ENCODE assay signal across 12 cellular contexts in the genomic region with DNA sequence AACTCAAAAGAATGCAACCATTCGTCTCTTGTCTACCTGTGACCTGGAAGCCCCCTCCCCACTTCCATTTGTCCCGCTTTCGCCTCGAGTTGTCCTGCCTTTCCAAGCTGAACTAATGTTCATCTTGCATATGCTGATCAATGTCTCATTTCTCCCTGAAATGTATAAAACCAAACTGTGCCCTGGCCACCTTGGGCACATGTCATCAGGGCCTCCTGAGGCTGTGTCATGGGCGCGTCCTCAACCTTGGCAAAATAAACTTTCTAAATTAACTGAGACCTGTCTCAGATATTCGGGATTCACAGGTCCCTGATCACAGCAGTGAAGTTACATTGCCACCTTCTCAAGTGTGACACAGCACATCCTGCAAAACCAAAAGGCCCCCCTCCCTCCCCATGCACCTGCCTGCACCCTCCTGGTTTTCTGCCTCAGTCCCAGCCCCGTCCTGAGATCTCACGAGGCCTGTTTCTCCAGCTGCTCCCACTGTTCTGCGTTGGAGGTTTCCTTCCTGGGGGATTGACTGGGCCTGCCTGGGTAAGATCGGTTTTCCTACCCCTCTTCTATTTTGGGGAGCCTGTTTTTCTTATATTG.
"Had no signal": no experiment of that assay in that cellular context is flagged by ENCODE, and none has a peak within 500 bp of the region (broad histone marks: within the 10 kb centered on the region; RNA-seq: fewer than 3 reads in every experiment).

No MANE protein-coding gene starts in this region.

- H3K4me3 Mint-ChIP-seq: activated CD4-positive, alpha-beta T cell treated with anti-CD3 and anti-CD28 coated beads, Interleukin-2, amount 10 ng/mL, durations not matched to agents 24 days and 14 days; activated naive CD4-positive, alpha-beta T cell treated with anti-CD3 and anti-CD28 coated beads for 36 hours; activated T-helper 1 cell treated with anti-CD3 and anti-CD28 coated beads, Interleukin-12 subunit alpha, Interleukin-12 subunit beta, Interleukin-2, Interleukin-4 antibody, amounts not matched to agents 30 ng/mL and 10 ng/mL and 1 ng/mL, durations not matched to agents 14 hours and 24 hours and 36 hours; stimulated activated naive CD8-positive, alpha-beta T cell treated with anti-CD3 and anti-CD28 coated beads, Interleukin-15, Interleukin-2, amounts not matched to agents 100 ng/mL and 50 ng/mL, for 24 hours; T-helper 2 cell treated with Interferon-gamma antibody and Interleukin-4, amounts not matched to agents 5 μg/mL and 100 μg/mL, for 36 hours; type B pancreatic cell had no signal

- H3K36me3 ChIP-seq: ascending aorta, lower lobe of right lung had no signal

- H3K27ac Mint-ChIP-seq: activated CD4-positive, alpha-beta T cell treated with anti-CD3 and anti-CD28 coated beads, Interleukin-2, amount 10 ng/mL, durations not matched to agents 24 days and 14 days; activated naive CD4-positive, alpha-beta T cell treated with anti-CD3 and anti-CD28 coated beads for 36 hours; activated T-helper 1 cell treated with anti-CD3 and anti-CD28 coated beads, Interleukin-12 subunit alpha, Interleukin-12 subunit beta, Interleukin-2, Interleukin-4 antibody, amounts not matched to agents 30 ng/mL and 10 ng/mL and 1 ng/mL, durations not matched to agents 14 hours and 24 hours and 36 hours; naive thymus-derived CD4-positive, alpha-beta T cell; stimulated activated naive CD8-positive, alpha-beta T cell treated with anti-CD3 and anti-CD28 coated beads, Interleukin-15, Interleukin-2, amounts not matched to agents 100 ng/mL and 50 ng/mL, for 24 hours; T-helper 2 cell treated with Interferon-gamma antibody and Interleukin-4, amounts not matched to agents 5 μg/mL and 100 μg/mL, for 36 hours; type B pancreatic cell had no signal

- H3K27me3 Mint-ChIP-seq: stimulated activated naive CD8-positive, alpha-beta T cell treated with anti-CD3 and anti-CD28 coated beads, Interleukin-15, Interleukin-2, amounts not matched to agents 100 ng/mL and 50 ng/mL, for 24 hours had no signal

- ATAC-seq: left colon; naive thymus-derived CD4-positive, alpha-beta T cell had no signal

- H3K27ac ChIP-seq: ascending aorta, lower lobe of right lung had no signal

- H3K9me3 Mint-ChIP-seq: activated CD4-positive, alpha-beta T cell treated with anti-CD3 and anti-CD28 coated beads, Interleukin-2, amount 10 ng/mL, durations not matched to agents 24 days and 14 days; activated naive CD4-positive, alpha-beta T cell treated with anti-CD3 and anti-CD28 coated beads for 36 hours; activated T-helper 1 cell treated with anti-CD3 and anti-CD28 coated beads, Interleukin-12 subunit alpha, Interleukin-12 subunit beta, Interleukin-2, Interleukin-4 antibody, amounts not matched to agents 30 ng/mL and 10 ng/mL and 1 ng/mL, durations not matched to agents 14 hours and 24 hours and 36 hours; naive thymus-derived CD4-positive, alpha-beta T cell; stimulated activated naive CD8-positive, alpha-beta T cell treated with anti-CD3 and anti-CD28 coated beads, Interleukin-15, Interleukin-2, amounts not matched to agents 100 ng/mL and 50 ng/mL, for 24 hours; T-helper 2 cell treated with Interferon-gamma antibody and Interleukin-4, amounts not matched to agents 5 μg/mL and 100 μg/mL, for 36 hours; type B pancreatic cell had no signal

- DNase-seq: activated CD4-positive, alpha-beta T cell treated with anti-CD3 and anti-CD28 coated beads, Interleukin-2, amount 10 ng/mL, durations not matched to agents 24 days and 14 days; activated CD4-positive, CD25-positive, alpha-beta regulatory T cell; activated naive CD4-positive, alpha-beta T cell treated with anti-CD3 and anti-CD28 coated beads for 36 hours; lower lobe of right lung; naive thymus-derived CD4-positive, alpha-beta T cell; small intestine had no signal

- H3K27me3 ChIP-seq: ascending aorta had no signal

- H3K36me3 Mint-ChIP-seq: naive thymus-derived CD4-positive, alpha-beta T cell; type B pancreatic cell had no signal

- H3K9me3 ChIP-seq: ascending aorta, lower lobe of right lung had no signal

- H3K4me3 ChIP-seq: ascending aorta had no signal
